ENCODE assay signal across 8 cellular contexts in the genomic region with DNA sequence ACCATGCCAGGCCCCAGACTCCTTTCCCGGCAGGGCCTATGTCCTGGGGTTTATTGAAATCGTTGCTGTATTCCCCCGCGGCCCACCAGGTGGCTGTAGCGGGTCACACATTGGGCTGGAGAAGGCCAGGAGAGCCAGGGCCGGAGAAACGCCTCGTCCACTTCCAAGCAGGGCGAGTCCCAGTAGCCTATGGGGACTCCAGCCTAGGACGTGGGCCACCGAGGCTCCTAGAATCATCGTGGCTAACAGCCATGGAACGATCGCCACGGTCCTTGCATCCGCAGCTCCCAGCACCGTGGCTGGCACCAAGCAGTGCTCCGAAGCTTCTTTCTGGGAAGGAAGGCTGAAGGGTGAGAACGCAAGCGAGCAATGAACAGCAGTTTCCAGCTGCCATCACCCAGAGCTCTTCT.
DNase-seq lines count a peak whose midpoint lies in the region; ATAC-seq, FAIRE-seq and TF ChIP-seq lines count a peak whose summit lies in the region.

No MANE protein-coding gene starts in this region.

- H4K20me1 ChIP-seq in endothelial cell of umbilical vein (replicated peaks; ENCODE audit: control insufficient read depth, extremely low read depth, insufficient read depth, low read length) = no peaks in the 10 kb centered on the region

- no peaks in the 10 kb centered on the region for H3K27me3 ChIP-seq in endothelial cell of umbilical vein (ENCODE audit: control insufficient read depth in 2 of 2, insufficient read depth in 2 of 2, low read length in 2 of 2)

- no peak overlapping the region for H3K27ac ChIP-seq in endothelial cell of umbilical vein (ENCODE audit: insufficient read depth, low read depth, low read length)

- H3K9me1 ChIP-seq in endothelial cell of umbilical vein (replicated peaks; ENCODE audit: control insufficient read depth, extremely low read depth, insufficient read depth, low read length) = no peaks in the 10 kb centered on the region

- in situ Hi-C loops in G401 (cut with HindIII; ENCODE audit: low sequenced_read_pairs) = no loop called here

- peak; percentile 90 for FAIRE-seq in endothelial cell of umbilical vein (lab: Jason Lieb, UNC)

- no peak overlapping the region for H3K9ac ChIP-seq in endothelial cell of umbilical vein (replicated peaks; ENCODE audit: extremely low read depth, insufficient read depth, low read length)

- H2AFZ ChIP-seq in endothelial cell of umbilical vein (ENCODE audit: low read depth, low read length) = peak overlapping the region; percentile 30

- H3K4me1 ChIP-seq in endothelial cell of umbilical vein (ENCODE audit: control insufficient read depth, extremely low read depth, insufficient read depth, low read length) = no peaks in the 10 kb centered on the region

- no peaks in the 10 kb centered on the region for H3K36me3 ChIP-seq in endothelial cell of umbilical vein (ENCODE audit: control insufficient read depth in 2 of 2, extremely low read depth in 1 of 2, insufficient read depth in 2 of 2, low read length in 2 of 2)

- peak; percentile 79 to 81 for TF ChIP-seq CTCF in endothelial cell of umbilical vein (IDR thresholded peaks at IDR 0.05; ENCODE audit: extremely low read depth in 1 of 2, insufficient read depth in 1 of 2, low read depth in 1 of 2, low read length in 2 of 2)

- dilution Hi-C loops in endothelial cell of umbilical vein (cut with MboI; ENCODE audit: extremely low pct_ligation_motif_present, low sequenced_read_pairs) = no loop called here

- ATAC-seq in HG03521 (IDR thresholded peaks at IDR 0.05; ENCODE audit: unreplicated experiment) (no peak), GM18870 (IDR thresholded peaks at IDR 0.05; ENCODE audit: unreplicated experiment) (no peak)

- H3K79me2 ChIP-seq in endothelial cell of umbilical vein (ENCODE audit: control insufficient read depth, insufficient read depth, low read length) = no peaks in the 10 kb centered on the region

- H3K4me2 ChIP-seq in endothelial cell of umbilical vein (ENCODE audit: insufficient read depth, low read length) = no peak overlapping the region

- H3K9me3 ChIP-seq in endothelial cell of umbilical vein (replicated peaks; ENCODE audit: control insufficient read depth, insufficient read depth, low read length) = no peaks in the 10 kb centered on the region

- no peak for TF ChIP-seq POLR2A in endothelial cell of umbilical vein (IDR thresholded peaks at IDR 0.05; ENCODE audit: low read depth, low read length)

- POLR2A ChIA-PET in endothelial cell of umbilical vein (lab: Charles Lee) = no interaction called here

- intact Hi-C loops in endothelial cell of umbilical vein (cut with micrococcal nuclease) = loop anchor here (2.0 to 5.0 kb wide), 3 partner anchors 190 to 700 kb away; no protein-coding TSS in a partner anchor

- no TSS peak for BruUV-seq in endothelial cell of umbilical vein (replicated peaks; lab: Mats Ljungman, UMichigan)

- no peak overlapping the region for H3K4me3 ChIP-seq in endothelial cell of umbilical vein (replicated peaks in 1 of 3; ENCODE audit: insufficient read depth in 1 of 3, low read depth in 1 of 3, low read length in 3 of 3)

- CTCF ChIA-PET in endothelial cell of umbilical vein (lab: Charles Lee) = interaction anchor here (0.7 to 1.6 kb wide), 10 partner anchors 9 to 518 kb away, joined by 3 to 14 read pairs (median 4); no protein-coding TSS in a partner anchor

- DNase-seq in G401 (ENCODE audit: low spot score) (peak; percentile 71), NCI-H510A (lab: John Stamatoyannopoulos, UW) (peak; percentile 7), endothelial cell of umbilical vein (ENCODE audit: low read depth, low spot score) (peak; percentile 74), midbrain (lab: John Stamatoyannopoulos, UW) (peak; percentile 65), RKO (ENCODE audit: low spot score) (no peak), NCI-H128 (lab: John Stamatoyannopoulos, UW; ENCODE audit: unreplicated experiment) (no peak)

TF ChIP-seq in endothelial cell of umbilical vein, 7 proteins besides CTCF, POLR2A, EP300 and RAD21:
- TF ChIP-seq, protein P1, sequence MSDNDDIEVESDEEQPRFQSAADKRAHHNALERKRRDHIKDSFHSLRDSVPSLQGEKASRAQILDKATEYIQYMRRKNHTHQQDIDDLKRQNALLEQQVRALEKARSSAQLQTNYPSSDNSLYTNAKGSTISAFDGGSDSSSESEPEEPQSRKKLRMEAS (IDR thresholded peaks at IDR 0.05; ENCODE audit: insufficient read depth, insufficient read length) = no peak
- no peak for TF ChIP-seq GATA2 (IDR thresholded peaks at IDR 0.05; ENCODE audit: insufficient read depth, insufficient read length, low read depth, low read length)
- no peak for TF ChIP-seq POLR2AphosphoS5 (IDR thresholded peaks at IDR 0.05; ENCODE audit: insufficient read depth, low read depth, low read length)
- no peak for TF ChIP-seq JUN (IDR thresholded peaks at IDR 0.05; ENCODE audit: borderline replicate concordance, insufficient read depth, insufficient read length, low read depth)
- TF ChIP-seq FOS (IDR thresholded peaks at IDR 0.05; ENCODE audit: borderline replicate concordance, insufficient read depth, low read length) = no peak
- no peak for TF ChIP-seq EZH2 (IDR thresholded peaks at IDR 0.05; ENCODE audit: borderline replicate concordance, low read depth, low read length, severe bottlenecking)
- no peak for TF ChIP-seq MYC (IDR thresholded peaks at IDR 0.05; ENCODE audit: low read depth, low read length)

Comparison
In these comparisons a context has a peak if more than half of its experiments do, and no peak if none do; other contexts are left out.
1. DNase-seq: peak in G401 (single experiment), NCI-H510A (single experiment), endothelial cell of umbilical vein (single experiment) and midbrain (single experiment); none in RKO (single experiment) and NCI-H128 (single experiment).